Comparison of ENCODE assay signal across 1 cellular context in the genomic region with DNA sequence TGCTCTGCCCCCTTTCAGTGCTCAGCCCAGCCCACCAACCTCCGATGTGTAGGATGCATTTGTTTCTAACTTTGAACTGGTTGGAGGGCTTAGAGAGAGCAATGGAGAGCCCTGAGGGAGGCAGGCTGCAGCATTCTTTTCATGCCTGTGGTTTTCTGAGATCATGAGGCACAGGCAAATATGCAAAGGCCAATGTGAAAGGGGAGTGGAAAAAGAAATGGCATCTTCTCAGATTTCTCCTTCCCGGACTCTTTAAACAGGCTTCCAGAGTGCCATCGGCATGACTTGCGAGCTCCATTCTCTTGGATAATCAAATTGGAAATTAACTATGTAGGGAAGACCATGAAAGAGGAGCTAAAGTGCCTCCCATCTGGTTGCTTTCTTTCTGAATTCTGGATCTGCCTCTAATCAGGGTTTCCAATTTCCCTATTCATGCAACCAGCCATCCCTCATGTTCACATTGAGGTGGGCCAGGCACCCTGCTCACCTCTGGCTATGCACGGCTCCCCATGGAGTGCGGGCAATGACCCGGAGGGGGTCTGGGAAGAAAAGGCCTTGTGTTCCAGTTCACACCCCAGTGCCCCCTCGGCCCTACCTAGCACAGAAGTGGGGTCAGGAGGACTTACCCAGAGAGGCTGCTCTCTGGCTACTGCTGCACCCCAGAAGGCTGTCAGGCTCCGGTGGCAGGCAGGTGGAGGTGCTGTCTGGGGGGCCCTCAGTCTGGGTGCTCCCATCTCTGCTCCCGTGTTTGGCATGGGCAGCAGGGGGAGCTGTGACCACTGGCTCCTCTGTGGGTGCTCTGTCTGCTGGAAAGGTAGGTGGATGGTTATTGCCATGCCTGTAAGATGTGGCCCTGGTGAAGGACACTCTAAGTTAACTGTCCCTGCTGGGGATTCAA.
TF ChIP-seq lines count a peak whose summit lies in the region.

No MANE protein-coding gene starts in this region.

TF ChIP-seq in GM12878, 131 proteins besides CTCF, POLR2A, EP300 and RAD21:
- TF ChIP-seq ZNF24 (IDR thresholded peaks at IDR 0.05): no peak
- no peak for TF ChIP-seq POLR2AphosphoS5 (IDR thresholded peaks at IDR 0.05; ENCODE audit: low read length)
